ENCODE assay signal across 7 cellular contexts in genomic region chr3:197959500-197959890, GRCh38. TPM values are rescaled to one million over a fixed set of nuclear protein-coding genes. Genes with fewer than 3 reads are reported as not detected.
DNase-seq lines count a peak whose midpoint lies in the region; ATAC-seq and TF ChIP-seq lines count a peak whose summit lies in the region.

No MANE protein-coding gene starts in this region.

- H3K27ac Mint-ChIP-seq in HFFc6: peak overlapping the region; percentile 96
- H3K27ac Mint-ChIP-seq in activated CD8-positive, alpha-beta T cell treated with anti-CD3 and anti-CD28 coated beads, Interleukin-2, amount 10 ng/mL, durations not matched to agents 7 days and 5 days: peak overlapping the region; percentile 93
- peak overlapping the region; percentile 81 for H3K27ac Mint-ChIP-seq in stimulated activated memory B cell treated with anti-CD40 and anti-IgM and Interleukin-4, amounts not matched to agents 10 μg/mL and 1 μg/mL and 100 μg/mL, for 72 hours

- DNase-seq in HFFc6 (no peak), GM19238 (ENCODE audit: insufficient read length, low spot score) (no peak), OCI-M1 (lab: John Stamatoyannopoulos, UW) (no peak)
- no peak for DNase-seq in activated CD8-positive, alpha-beta T cell treated with anti-CD3 and anti-CD28 coated beads, Interleukin-2, amount 10 ng/mL, durations not matched to agents 7 days and 5 days
- DNase-seq in stimulated activated CD4-positive, alpha-beta T cell treated with anti-CD3 and anti-CD28 coated beads, Interleukin-4, amount 100 ng/mL, for 4 hours: no peak

- peak overlapping the region; percentile 50 for H3K4me3 ChIP-seq in iPS-11a (ENCODE audit: low read depth, low read length)

- POLR2A ChIA-PET in activated CD8-positive, alpha-beta T cell treated with anti-CD3 and anti-CD28 coated beads, Interleukin-2, amount 10 ng/mL, durations not matched to agents 7 days and 5 days (lab: Charles Lee): interaction anchor here (0.6 to 1.3 kb wide), 3 partner anchors 9 to 397 kb away, joined by 3 to 10 read pairs (median 4); partner anchors contain the start of gene RPL35A

- peaks cover 55% of the 10 kb centered on the region for H3K4me1 Mint-ChIP-seq in HFFc6 (ENCODE audit: low read depth)
- peaks cover 65% of the 10 kb centered on the region for H3K4me1 Mint-ChIP-seq in activated CD8-positive, alpha-beta T cell treated with anti-CD3 and anti-CD28 coated beads, Interleukin-2, amount 10 ng/mL, durations not matched to agents 7 days and 5 days (ENCODE audit: low read depth)
- H3K4me1 Mint-ChIP-seq in stimulated activated memory B cell treated with anti-CD40 and anti-IgM and Interleukin-4, amounts not matched to agents 10 μg/mL and 1 μg/mL and 100 μg/mL, for 72 hours: peaks cover 42% of the 10 kb centered on the region

- ATAC-seq in activated CD8-positive, alpha-beta T cell treated with anti-CD3 and anti-CD28 coated beads, Interleukin-2, amount 10 ng/mL, durations not matched to agents 7 days and 5 days: no peak
- no peak for ATAC-seq in stimulated activated memory B cell treated with anti-CD40 and anti-IgM and Interleukin-4, amounts not matched to agents 10 μg/mL and 1 μg/mL and 100 μg/mL, for 72 hours

- no peak for TF ChIP-seq CTCF in HFFc6 (IDR thresholded peaks at IDR 0.05)

- H3K27me3 Mint-ChIP-seq in HFFc6 (ENCODE audit: insufficient read depth): peaks cover 6% of the 10 kb centered on the region
- no peaks in the 10 kb centered on the region for H3K27me3 Mint-ChIP-seq in activated CD8-positive, alpha-beta T cell treated with anti-CD3 and anti-CD28 coated beads, Interleukin-2, amount 10 ng/mL, durations not matched to agents 7 days and 5 days (ENCODE audit: low read depth)
- no peaks in the 10 kb centered on the region for H3K27me3 Mint-ChIP-seq in stimulated activated memory B cell treated with anti-CD40 and anti-IgM and Interleukin-4, amounts not matched to agents 10 μg/mL and 1 μg/mL and 100 μg/mL, for 72 hours

- CTCF ChIA-PET in activated CD8-positive, alpha-beta T cell treated with anti-CD3 and anti-CD28 coated beads, Interleukin-2, amount 10 ng/mL, durations not matched to agents 7 days and 5 days (lab: Charles Lee): no interaction called here

- no peaks in the 10 kb centered on the region for H3K9me3 Mint-ChIP-seq in HFFc6
- H3K9me3 Mint-ChIP-seq in activated CD8-positive, alpha-beta T cell treated with anti-CD3 and anti-CD28 coated beads, Interleukin-2, amount 10 ng/mL, durations not matched to agents 7 days and 5 days (ENCODE audit: insufficient read depth): no peaks in the 10 kb centered on the region
- H3K9me3 Mint-ChIP-seq in stimulated activated memory B cell treated with anti-CD40 and anti-IgM and Interleukin-4, amounts not matched to agents 10 μg/mL and 1 μg/mL and 100 μg/mL, for 72 hours: no peaks in the 10 kb centered on the region

- H3K36me3 Mint-ChIP-seq in HFFc6 (ENCODE audit: low read depth): peaks cover 36% of the 10 kb centered on the region
- peaks cover 38% of the 10 kb centered on the region for H3K36me3 Mint-ChIP-seq in activated CD8-positive, alpha-beta T cell treated with anti-CD3 and anti-CD28 coated beads, Interleukin-2, amount 10 ng/mL, durations not matched to agents 7 days and 5 days (ENCODE audit: low read depth)
- H3K36me3 Mint-ChIP-seq in stimulated activated memory B cell treated with anti-CD40 and anti-IgM and Interleukin-4, amounts not matched to agents 10 μg/mL and 1 μg/mL and 100 μg/mL, for 72 hours: peaks cover 33% of the 10 kb centered on the region

- H3K4me3 Mint-ChIP-seq in HFFc6: peak overlapping the region; percentile 91
- H3K4me3 Mint-ChIP-seq in activated CD8-positive, alpha-beta T cell treated with anti-CD3 and anti-CD28 coated beads, Interleukin-2, amount 10 ng/mL, durations not matched to agents 7 days and 5 days: peak overlapping the region; percentile 91
- H3K4me3 Mint-ChIP-seq in stimulated activated memory B cell treated with anti-CD40 and anti-IgM and Interleukin-4, amounts not matched to agents 10 μg/mL and 1 μg/mL and 100 μg/mL, for 72 hours: peak overlapping the region; percentile 91

RNA-seq across cellular contexts. Expression of gene LMLN, which starts 0.5 kb away (rescaled TPM):
- 1 to 10 TPM; 4.8 to 8.1 (median 6.4) TPM for total RNA-seq in HFFc6 (2021; fragmentation: NEBNext Ultra II Directional; extraction: Animal tissue kit (Norgen Biotek cat#: 25700))
- total RNA-seq in activated CD8-positive, alpha-beta T cell treated with anti-CD3 and anti-CD28 coated beads, Interleukin-2, amount 10 ng/mL, durations not matched to agents 7 days and 5 days: 1 to 10 TPM; 4.0 to 6.0 TPM

RNA-seq across cellular contexts. Expression of gene RPL35A, which starts 9.5 kb away (rescaled TPM):
- total RNA-seq in HFFc6 (2021; fragmentation: NEBNext Ultra II Directional; extraction: Animal tissue kit (Norgen Biotek cat#: 25700)): 1,000 to 10,000 TPM in 3 of 6 experiments, 100 to 1,000 TPM in 3; 832 to 1,041 (median 991) TPM
- 100 to 1,000 TPM; 876 to 907 TPM for total RNA-seq in activated CD8-positive, alpha-beta T cell treated with anti-CD3 and anti-CD28 coated beads, Interleukin-2, amount 10 ng/mL, durations not matched to agents 7 days and 5 days
